Comparison of ENCODE assay signal across 25 cellular contexts in the genomic region with DNA sequence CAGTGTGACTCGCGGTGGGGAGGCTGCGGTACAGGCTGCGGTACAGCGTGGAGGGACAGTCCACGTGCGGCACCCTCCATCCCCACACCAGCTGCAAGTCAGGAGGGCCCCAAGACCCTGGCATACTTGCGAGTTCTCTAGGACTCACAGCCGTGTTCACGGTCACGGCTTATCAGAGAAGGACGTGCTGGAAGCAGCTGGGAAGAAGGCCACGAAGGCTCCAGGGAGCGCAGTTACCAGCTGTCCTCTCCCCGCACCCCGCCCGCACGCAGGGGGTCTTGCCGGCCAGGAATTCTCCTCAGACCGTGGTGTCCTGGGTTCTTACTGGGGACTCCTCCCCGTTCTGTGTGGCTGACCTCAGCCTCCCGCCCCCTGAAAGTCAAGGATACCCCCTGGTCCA. TPM values are rescaled to one million over a fixed set of nuclear protein-coding genes. Genes with fewer than 3 reads are reported as not detected.
DNase-seq lines count a peak whose midpoint lies in the region; ATAC-seq and TF ChIP-seq lines count a peak whose summit lies in the region.
"Had no signal": no experiment of that assay in that cellular context is flagged by ENCODE, and none has a peak within 500 bp of the region (broad histone marks: within the 10 kb centered on the region; RNA-seq: fewer than 3 reads in every experiment).

No MANE protein-coding gene starts in this region.

- DNase-seq in HuH-7.5 (ENCODE audit: low spot score) (peak; percentile 39), epidermal melanocyte (ENCODE audit: insufficient read length, low spot score) (peak; percentile 9), testis (peak; percentile 51), heart left ventricle (no peak)
- DNase-seq: BE2C; CD4-positive, CD25-positive, alpha-beta regulatory T cell; GOT3; HCEC 1CT; Karpas-422; MV-4-11; NCI-H1105 treated with DMSO at 0.1 percent for 48 hours; NCI-H1694; NCI-H2081; NCI-H2171; NCI-H345; NCI-H524; NCI-H774; NK-92 treated with Interleukin-12 subunit alpha and Interleukin-12 subunit beta, amount 100 ng/mL, for 24 hours; SHP77 treated with DMSO at 0.1 percent for 48 hours had no signal

- TF ChIP-seq POLR2A in testis (IDR thresholded peaks at IDR 0.05), result no peak
- TF ChIP-seq POLR2A in heart left ventricle (IDR thresholded peaks at IDR 0.05), result no peak

- WGBS in testis, 2 donors, result 32 to 40% methylated on average over 2 to 22 of the region's 22 CpGs
- 85 to 94% (median 90%) methylated on average over 20 to 22 of the region's 22 CpGs for WGBS in heart left ventricle, 4 donors

- no peaks in the 10 kb centered on the region for H3K36me3 ChIP-seq in testis (ENCODE audit: low read depth, missing control alignments)
- H3K36me3 ChIP-seq in heart left ventricle, result peaks cover 0 to 31% (median 16%) of the 10 kb centered on the region in 9 donors

- H3K4me1 ChIP-seq in testis, result peaks cover 24% of the 10 kb centered on the region
- peaks cover 0 to 28% (median 4%) of the 10 kb centered on the region in 12 donors for H3K4me1 ChIP-seq in heart left ventricle
- H3K4me1 ChIP-seq: BE2C had no signal

- ATAC-seq in heart left ventricle (no peak), GM18870 (IDR thresholded peaks at IDR 0.05; ENCODE audit: unreplicated experiment) (no peak)

- no peaks in the 10 kb centered on the region for H3K9me3 ChIP-seq in testis
- H3K9me3 ChIP-seq in heart left ventricle, result no peaks in the 10 kb centered on the region
- H3K9me3 ChIP-seq: BE2C had no signal

- H3K4me3 ChIP-seq in testis (peak overlapping the region in 1 of 2 donors; percentile 23), heart left ventricle (no peak overlapping the region)
- H3K4me3 ChIP-seq: SK-N-MC had no signal

- intact Hi-C loops in testis (cut with DNase I; ENCODE audit: low total_unique reads) (no loop called here), heart left ventricle (cut with DNase I) (no loop called here)

- TF ChIP-seq CTCF in testis (IDR thresholded peaks at IDR 0.05) (no peak), heart left ventricle (IDR thresholded peaks at IDR 0.05) (no peak)

- H3K27me3 ChIP-seq in testis (no peaks in the 10 kb centered on the region), heart left ventricle (no peaks in the 10 kb centered on the region)
- H3K27me3 ChIP-seq: BE2C had no signal

- H3K27ac ChIP-seq in testis (peak overlapping the region in 1 of 2 donors; percentile 30), heart left ventricle (no peak overlapping the region)
- H3K27ac ChIP-seq: RWPE1, SK-N-MC had no signal

RNA-seq across cellular contexts. Expression of a gene that starts 6.2 kb away (rescaled TPM):
- 10 to 100 TPM; 59.2 to 62.6 TPM for total RNA-seq in testis
- polyA plus RNA-seq in testis (ENCODE audit: insufficient read depth, low read depth, low replicate concordance), result 24.7 TPM
- total RNA-seq in heart left ventricle, result 10 to 100 TPM; 14.8 to 35.8 (median 20.1) TPM
- polyA plus RNA-seq in heart left ventricle, result 10 to 100 TPM; 15.9 to 21.4 TPM

RNA-seq across cellular contexts. Expression of a gene that starts 26.2 kb away (rescaled TPM):
- 10 to 100 TPM; 35.7 to 41.4 TPM for total RNA-seq in testis
- 22.3 TPM for polyA plus RNA-seq in testis (ENCODE audit: insufficient read depth, low read depth, low replicate concordance)
- 10 to 100 TPM; 11.6 to 40.8 (median 24.9) TPM for total RNA-seq in heart left ventricle
- 10 to 100 TPM; 39.1 to 39.6 TPM for polyA plus RNA-seq in heart left ventricle

RNA-seq across cellular contexts. Expression of a gene that starts 28.5 kb away (rescaled TPM):
- not detected for total RNA-seq in testis
- not detected for polyA plus RNA-seq in testis (ENCODE audit: insufficient read depth, low read depth, low replicate concordance)
- total RNA-seq in heart left ventricle, result not detected
- not detected for polyA plus RNA-seq in heart left ventricle
- total RNA-seq: A673; CD4-positive, CD25-positive, alpha-beta regulatory T cell; M059J had no signal
- polyA plus RNA-seq: CD4-positive, CD25-positive, alpha-beta regulatory T cell; IgD-negative memory B cell had no signal

RNA-seq across cellular contexts. Expression of a gene that starts 50.3 kb away (rescaled TPM):
- 1 to 10 TPM; 4.0 to 5.8 TPM for total RNA-seq in testis
- 3.0 TPM for polyA plus RNA-seq in testis (ENCODE audit: insufficient read depth, low read depth, low replicate concordance)
- total RNA-seq in heart left ventricle, result not detected
- polyA plus RNA-seq in heart left ventricle, result under 1 TPM in 1 of 2 donors, not detected in 1; 0.04 TPM
- total RNA-seq: A673; CD4-positive, CD25-positive, alpha-beta regulatory T cell; M059J had no signal
- polyA plus RNA-seq: CD4-positive, CD25-positive, alpha-beta regulatory T cell had no signal

RNA-seq across cellular contexts. Expression of a gene that starts 54.8 kb away (rescaled TPM):
- total RNA-seq in testis (under 1 TPM; 0.19 to 0.31 TPM), heart left ventricle (not detected)
- polyA plus RNA-seq in testis (ENCODE audit: insufficient read depth, low read depth, low replicate concordance) (not detected), heart left ventricle (not detected)
- total RNA-seq: A673; CD4-positive, CD25-positive, alpha-beta regulatory T cell; M059J had no signal
- polyA plus RNA-seq: CD4-positive, CD25-positive, alpha-beta regulatory T cell; IgD-negative memory B cell had no signal

Comparison
In these comparisons a context has a peak if more than half of its experiments do, and no peak if none do; other contexts are left out.
1. DNase-seq: peak in HuH-7.5 (single experiment), epidermal melanocyte (single experiment) and testis (single experiment); none in heart left ventricle (0 of 5).